Comparison of ENCODE assay signal across 1 cellular context in genomic region chr1:246790364-246790763, GRCh38.
TF ChIP-seq lines count a peak whose summit lies in the region.

No MANE protein-coding gene starts in this region.

TF ChIP-seq in GM23338, 12 proteins besides CTCF, POLR2A, EP300 and RAD21 (continued from another document):
- TF ChIP-seq ZNF462 (CRISPR knock-in tag; IDR thresholded peaks at IDR 0.05): no peak
- no peak for TF ChIP-seq POLR2AphosphoS5 (IDR thresholded peaks at IDR 0.05; ENCODE audit: low read depth)
- no peak for TF ChIP-seq EZH2phosphoT487 (IDR thresholded peaks at IDR 0.05; ENCODE audit: unreplicated experiment)
